In the genomic region with DNA sequence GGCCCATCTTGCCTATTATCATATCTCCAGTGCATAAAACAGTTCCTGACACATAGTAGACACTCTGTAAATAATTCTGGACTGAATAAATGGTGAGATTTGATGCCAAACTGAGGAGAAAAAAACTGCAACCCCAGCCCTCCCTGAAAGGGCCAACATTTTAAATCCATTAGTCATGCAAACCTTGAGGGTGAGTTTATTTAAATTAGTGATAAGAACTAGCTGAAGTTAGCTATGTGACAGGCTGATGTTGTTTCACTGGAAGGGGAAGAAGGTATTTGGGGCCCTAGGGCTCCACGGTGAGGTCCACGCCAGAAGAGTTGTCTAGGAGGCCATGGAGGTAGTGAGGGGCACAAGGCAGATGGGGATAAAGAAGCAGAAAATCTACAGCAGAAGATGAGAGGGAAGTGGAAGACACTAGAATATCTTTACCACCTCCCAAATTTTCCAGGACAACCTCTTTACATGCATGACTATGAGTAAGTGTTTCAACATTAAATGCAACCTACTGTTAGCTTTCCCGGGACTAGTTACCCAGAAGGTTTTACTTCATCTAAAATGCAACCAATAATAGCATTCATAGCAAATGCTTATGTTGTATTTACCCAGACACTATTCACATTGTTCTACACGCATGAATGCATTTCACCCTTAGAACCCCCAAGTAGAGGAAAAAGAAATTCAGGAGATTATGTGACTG, we compare ENCODE assay signal across 1 cellular context.
TF ChIP-seq lines count a peak whose summit lies in the region.

No MANE protein-coding gene starts in this region.

TF ChIP-seq in endothelial cell of umbilical vein, 7 proteins besides CTCF, POLR2A, EP300 and RAD21 (continued from another document):
- TF ChIP-seq, protein P1, sequence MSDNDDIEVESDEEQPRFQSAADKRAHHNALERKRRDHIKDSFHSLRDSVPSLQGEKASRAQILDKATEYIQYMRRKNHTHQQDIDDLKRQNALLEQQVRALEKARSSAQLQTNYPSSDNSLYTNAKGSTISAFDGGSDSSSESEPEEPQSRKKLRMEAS (IDR thresholded peaks at IDR 0.05; ENCODE audit: insufficient read depth, insufficient read length) = no peak
- TF ChIP-seq JUN (IDR thresholded peaks at IDR 0.05; ENCODE audit: borderline replicate concordance, insufficient read depth, insufficient read length, low read depth) (no peak), MYC (IDR thresholded peaks at IDR 0.05; ENCODE audit: low read depth, low read length) (no peak), FOS (IDR thresholded peaks at IDR 0.05; ENCODE audit: borderline replicate concordance, insufficient read depth, low read length) (no peak), EZH2 (IDR thresholded peaks at IDR 0.05; ENCODE audit: borderline replicate concordance, low read depth, low read length, severe bottlenecking) (no peak)
